In genomic region chr16:30585022-30585399, GRCh38 we compare ENCODE assay signal across 8 cellular contexts. TPM values are rescaled to one million over a fixed set of nuclear protein-coding genes. Genes with fewer than 3 reads are reported as not detected.
DNase-seq lines count a peak whose midpoint lies in the region; ATAC-seq and TF ChIP-seq lines count a peak whose summit lies in the region.

No MANE protein-coding gene starts in this region.

- H3K27me3 Mint-ChIP-seq in CD8-positive, alpha-beta T cell (ENCODE audit: low read depth): no peaks in the 10 kb centered on the region
- peaks cover 2% of the 10 kb centered on the region for H3K27me3 Mint-ChIP-seq in activated naive CD8-positive, alpha-beta T cell treated with anti-CD3 and anti-CD28 coated beads, Interleukin-2, amount 50 U/mL, for 24 hours
- peaks cover 0 to 6% (median 4%) of the 10 kb centered on the region in 3 donors for H3K27me3 Mint-ChIP-seq in immature natural killer cell (ENCODE audit: low read depth in 3 of 3)

- intact Hi-C loops in CD8-positive, alpha-beta T cell (cut with DNase I, micrococcal nuclease): loop anchor here (1.0 to 2.0 kb wide), 11 partner anchors 13 to 155 kb away; partner anchors contain the start of genes ZNF689 (in 2 of the 2), ZNF764 (in 2 of the 2), DCTPP1 (in 1 of the 2) and FBRS (in 1 of the 2)

- CTCF ChIA-PET in CD8-positive, alpha-beta T cell (lab: Charles Lee): interaction anchor here (0.9 to 2.6 kb wide), 6 partner anchors 13 to 49 kb away, joined by 3 to 9 read pairs (median 4); partner anchors contain the start of gene ZNF688

- H3K27ac ChIP-seq in CD8-positive, alpha-beta T cell (ENCODE audit: low read depth, low read length): peak overlapping the region; percentile 44
- H3K27ac ChIP-seq in HUES64 (ENCODE audit: low read depth, low read length) (peak overlapping the region; percentile 82), substantia nigra (ENCODE audit: low read depth, low read length, poor library complexity, severe bottlenecking) (peak overlapping the region; percentile 86)

- no peaks in the 10 kb centered on the region for H3K9me3 Mint-ChIP-seq in CD8-positive, alpha-beta T cell
- H3K9me3 Mint-ChIP-seq in activated naive CD8-positive, alpha-beta T cell treated with anti-CD3 and anti-CD28 coated beads, Interleukin-2, amount 50 U/mL, for 24 hours: no peaks in the 10 kb centered on the region
- H3K9me3 Mint-ChIP-seq in immature natural killer cell: no peaks in the 10 kb centered on the region

- H3K4me1 Mint-ChIP-seq in CD8-positive, alpha-beta T cell (ENCODE audit: low read depth): peaks cover 27% of the 10 kb centered on the region
- peaks cover 29% of the 10 kb centered on the region for H3K4me1 Mint-ChIP-seq in activated naive CD8-positive, alpha-beta T cell treated with anti-CD3 and anti-CD28 coated beads, Interleukin-2, amount 50 U/mL, for 24 hours
- H3K4me1 Mint-ChIP-seq in immature natural killer cell: peaks cover 19 to 27% of the 10 kb centered on the region in 2 donors

- no peaks in the 10 kb centered on the region for H3K9me3 ChIP-seq in CD8-positive, alpha-beta T cell (ENCODE audit: low read length)
- H3K9me3 ChIP-seq in HUES64 (ENCODE audit: insufficient read depth, low read depth, low read length): no peaks in the 10 kb centered on the region

- TF ChIP-seq CTCF in CD8-positive, alpha-beta T cell (IDR thresholded peaks at IDR 0.05): no peak

- H3K27me3 ChIP-seq in CD8-positive, alpha-beta T cell (ENCODE audit: insufficient read depth, low read length): no peaks in the 10 kb centered on the region
- no peaks in the 10 kb centered on the region for H3K27me3 ChIP-seq in HUES64 (ENCODE audit: insufficient read depth, low read length)

- peak overlapping the region; percentile 78 for H3K4me3 ChIP-seq in CD8-positive, alpha-beta T cell (ENCODE audit: low read depth, low read length)
- peak overlapping the region; percentile 71 for H3K4me3 ChIP-seq in HUES64 (ENCODE audit: low read length)

- H3K4me3 Mint-ChIP-seq in CD8-positive, alpha-beta T cell: peak overlapping the region; percentile 94
- H3K4me3 Mint-ChIP-seq in activated naive CD8-positive, alpha-beta T cell treated with anti-CD3 and anti-CD28 coated beads, Interleukin-2, amount 50 U/mL, for 24 hours: peak overlapping the region; percentile 91
- H3K4me3 Mint-ChIP-seq in immature natural killer cell: peak overlapping the region; percentile 84 to 96 (median 85)

- no peak for DNase-seq in CD8-positive, alpha-beta T cell
- peak; percentile 36 for DNase-seq in activated naive CD8-positive, alpha-beta T cell treated with anti-CD3 and anti-CD28 coated beads, Interleukin-2, amount 50 U/mL, for 24 hours
- DNase-seq in immature natural killer cell: no peak
- peak in 1 of 49 donors; percentile 60 for DNase-seq in substantia nigra (lab: John Stamatoyannopoulos, UW)
- DNase-seq in cortex of kidney (lab: John Stamatoyannopoulos, UW): no peak
- DNase-seq in activated effector memory CD4-positive, alpha-beta T cell treated with Interleukin-2 at 50 U/mL for 16 hours: no peak

- peak overlapping the region; percentile 93 for H3K9ac ChIP-seq in HUES64 (ENCODE audit: low read depth, low read length)

- ATAC-seq in CD8-positive, alpha-beta T cell: peak; percentile 6
- ATAC-seq in GM19395 (IDR thresholded peaks at IDR 0.05; ENCODE audit: unreplicated experiment): peak; percentile 34
- ATAC-seq in activated naive CD8-positive, alpha-beta T cell treated with anti-CD3 and anti-CD28 coated beads, Interleukin-2, amount 50 U/mL, for 24 hours: peak; percentile 13

- POLR2A ChIA-PET in CD8-positive, alpha-beta T cell (lab: Charles Lee): interaction anchor here (1.2 to 2.6 kb wide), 5 partner anchors 13 to 87 kb away, joined by 3 to 26 read pairs (median 5); partner anchors contain the start of genes FBRS, ZNF688 and ZNF764

- peaks cover 12% of the 10 kb centered on the region for H3K4me1 ChIP-seq in CD8-positive, alpha-beta T cell (ENCODE audit: insufficient read depth, low read length)
- peaks cover 4% of the 10 kb centered on the region; the same call in 1 of the 2 replicates for H3K4me1 ChIP-seq in HUES64 (ENCODE audit: insufficient read depth, low read length)

- WGBS in HUES64: 1% methylated on average over 20 of the region's 23 CpGs

- H3K27ac Mint-ChIP-seq in CD8-positive, alpha-beta T cell: peak overlapping the region; percentile 91
- H3K27ac Mint-ChIP-seq in activated naive CD8-positive, alpha-beta T cell treated with anti-CD3 and anti-CD28 coated beads, Interleukin-2, amount 50 U/mL, for 24 hours: peak overlapping the region; percentile 97
- H3K27ac Mint-ChIP-seq in immature natural killer cell: peak overlapping the region; percentile 30 to 83 (median 73)

- no peaks in the 10 kb centered on the region for H3K36me3 ChIP-seq in CD8-positive, alpha-beta T cell (ENCODE audit: insufficient read depth, low read length)
- peaks cover 41% of the 10 kb centered on the region for H3K36me3 ChIP-seq in HUES64 (ENCODE audit: insufficient read depth, low read length)

- peaks cover 20% of the 10 kb centered on the region for H3K36me3 Mint-ChIP-seq in CD8-positive, alpha-beta T cell
- H3K36me3 Mint-ChIP-seq in activated naive CD8-positive, alpha-beta T cell treated with anti-CD3 and anti-CD28 coated beads, Interleukin-2, amount 50 U/mL, for 24 hours (ENCODE audit: low read depth): peaks cover 30% of the 10 kb centered on the region
- H3K36me3 Mint-ChIP-seq in immature natural killer cell: peaks cover 0 to 4% (median 3%) of the 10 kb centered on the region in 3 donors

RNA-seq across cellular contexts. Expression of gene ZNF785, which starts 0.5 kb away (rescaled TPM):
- 1 to 10 TPM; 5.0 to 6.9 TPM for total RNA-seq in CD8-positive, alpha-beta T cell
- 5.2 TPM for polyA plus RNA-seq in HUES64 (2013, experiment 1 of 2)
- polyA plus RNA-seq in HUES64 (2013, experiment 2 of 2): 6.4 TPM
- 1 to 10 TPM; 1.2 to 3.3 (median 1.9) TPM for polyA plus RNA-seq in immature natural killer cell

RNA-seq across cellular contexts. Expression of gene ZNF688, which starts 13.5 kb away (rescaled TPM):
- 1 to 10 TPM; 6.1 to 7.1 TPM for total RNA-seq in CD8-positive, alpha-beta T cell
- 3.8 TPM for polyA plus RNA-seq in HUES64 (2013, experiment 1 of 2)
- 3.7 TPM for polyA plus RNA-seq in HUES64 (2013, experiment 2 of 2)
- 10 to 100 TPM; 31.9 to 39.0 (median 33.6) TPM for polyA plus RNA-seq in immature natural killer cell

RNA-seq across cellular contexts. Expression of gene ZNF689, which starts 25.2 kb away (rescaled TPM):
- 10 to 100 TPM; 15.6 to 17.5 TPM for total RNA-seq in CD8-positive, alpha-beta T cell
- 13.1 TPM for polyA plus RNA-seq in HUES64 (2013, experiment 1 of 2)
- 13.5 TPM for polyA plus RNA-seq in HUES64 (2013, experiment 2 of 2)
- 10 to 100 TPM in 1 of 3 donors, 1 to 10 TPM in 2; 7.5 to 14.7 (median 8.4) TPM for polyA plus RNA-seq in immature natural killer cell

RNA-seq across cellular contexts. Expression of gene ZNF764, which starts 26.8 kb away (rescaled TPM):
- 10 to 100 TPM; 15.0 to 15.6 TPM for total RNA-seq in CD8-positive, alpha-beta T cell
- 5.2 TPM for polyA plus RNA-seq in HUES64 (2013, experiment 1 of 2)
- 6.0 TPM for polyA plus RNA-seq in HUES64 (2013, experiment 2 of 2)
- polyA plus RNA-seq in immature natural killer cell: 1 to 10 TPM; 1.3 to 6.3 (median 2.3) TPM

RNA-seq across cellular contexts. Expression of gene ZNF747, which starts 50.4 kb away (rescaled TPM):
- total RNA-seq in CD8-positive, alpha-beta T cell: 1 to 10 TPM; 6.2 to 6.3 TPM
- 5.4 TPM for polyA plus RNA-seq in HUES64 (2013, experiment 1 of 2)
- polyA plus RNA-seq in HUES64 (2013, experiment 2 of 2): 5.5 TPM
- 10 to 100 TPM in 1 of 3 donors, 1 to 10 TPM in 2; 7.4 to 10.2 (median 8.3) TPM for polyA plus RNA-seq in immature natural killer cell
